Comparison of ENCODE assay signal across 2 cellular contexts in genomic region chr3:187748050-187748481, GRCh38.
TF ChIP-seq lines count a peak whose summit lies in the region.

No MANE protein-coding gene starts in this region.

TF ChIP-seq in IMR-90, 13 proteins besides CTCF, POLR2A, EP300 and RAD21:
- TF ChIP-seq, protein P1, sequence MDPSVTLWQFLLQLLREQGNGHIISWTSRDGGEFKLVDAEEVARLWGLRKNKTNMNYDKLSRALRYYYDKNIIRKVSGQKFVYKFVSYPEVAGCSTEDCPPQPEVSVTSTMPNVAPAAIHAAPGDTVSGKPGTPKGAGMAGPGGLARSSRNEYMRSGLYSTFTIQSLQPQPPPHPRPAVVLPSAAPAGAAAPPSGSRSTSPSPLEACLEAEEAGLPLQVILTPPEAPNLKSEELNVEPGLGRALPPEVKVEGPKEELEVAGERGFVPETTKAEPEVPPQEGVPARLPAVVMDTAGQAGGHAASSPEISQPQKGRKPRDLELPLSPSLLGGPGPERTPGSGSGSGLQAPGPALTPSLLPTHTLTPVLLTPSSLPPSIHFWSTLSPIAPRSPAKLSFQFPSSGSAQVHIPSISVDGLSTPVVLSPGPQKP (IDR thresholded peaks at IDR 0.05; ENCODE audit: borderline replicate concordance, low read depth, low read length), result no peak
- TF ChIP-seq MAZ (IDR thresholded peaks at IDR 0.05; ENCODE audit: borderline replicate concordance, low read depth, low read length) (peak; percentile 58; the same call in 1 of the 2 replicates), CHD1 (IDR thresholded peaks at IDR 0.05; ENCODE audit: low read depth, low read length) (no peak), SMC3 (IDR thresholded peaks at IDR 0.05; ENCODE audit: low read depth, low read length) (peak; percentile 85)

TF ChIP-seq in neural cell, 6 proteins besides CTCF, POLR2A, EP300 and RAD21:
- TF ChIP-seq MXI1 (conservative IDR thresholded peaks at IDR 0.05; ENCODE audit: poor library complexity, severe bottlenecking) (no peak), SMC3 (conservative IDR thresholded peaks at IDR 0.05; ENCODE audit: poor library complexity) (peak; percentile 82), REST (IDR thresholded peaks at IDR 0.05; ENCODE audit: borderline replicate concordance) (no peak), POLR2AphosphoS5 (IDR thresholded peaks at IDR 0.05) (no peak)
